In genomic region chr16:81313731-81314602, GRCh38 we compare ENCODE assay signal across 1 cellular context.
A peak's percentile ranks its signal among the peaks of the same experiment; 100 is the strongest.
TF ChIP-seq lines count a peak whose summit lies in the region.

No MANE protein-coding gene starts in this region.

TF ChIP-seq in HepG2, 621 proteins besides CTCF, POLR2A, EP300 and RAD21 (continued from another document and continues in another):
- TF ChIP-seq GMEB1 (CRISPR knock-in tag; IDR thresholded peaks at IDR 0.05; ENCODE audit: borderline replicate concordance) (no peak), KDM3A (CRISPR knock-in tag; IDR thresholded peaks at IDR 0.05; ENCODE audit: low read depth) (no peak), ZNF737 (CRISPR knock-in tag; IDR thresholded peaks at IDR 0.05; ENCODE audit: borderline replicate concordance) (no peak), ZNF10 (CRISPR knock-in tag; IDR thresholded peaks at IDR 0.05; ENCODE audit: borderline replicate concordance, low read depth) (no peak), FOXA1 (IDR thresholded peaks at IDR 0.05) (no peak), FOXA1 (CRISPR knock-in tag; IDR thresholded peaks at IDR 0.05) (no peak), PRPF4 (IDR thresholded peaks at IDR 0.05; ENCODE audit: low read depth, low read length, poor library complexity, severe bottlenecking) (no peak), ZBTB40 (IDR thresholded peaks at IDR 0.05) (0 out of 2 replicates have a peak, but pooled peaks have one; percentile 3), ZBTB40 (CRISPR knock-in tag; IDR thresholded peaks at IDR 0.05) (no peak), TERF1 (CRISPR knock-in tag; IDR thresholded peaks at IDR 0.05) (no peak), MEF2D (CRISPR knock-in tag; IDR thresholded peaks at IDR 0.05) (peak; percentile 14; the same call in 1 of the 2 replicates), JARID2 (CRISPR knock-in tag; IDR thresholded peaks at IDR 0.05; ENCODE audit: insufficient replicate concordance) (no peak), NFE2L2 (IDR thresholded peaks at IDR 0.05; ENCODE audit: low read length) (no peak), PLSCR1 (CRISPR knock-in tag; IDR thresholded peaks at IDR 0.05; ENCODE audit: borderline replicate concordance) (no peak), KAT7 (CRISPR knock-in tag; IDR thresholded peaks at IDR 0.05; ENCODE audit: borderline replicate concordance) (0 out of 2 replicates have a peak, but pooled peaks have one; percentile 10), UBTF (CRISPR knock-in tag; IDR thresholded peaks at IDR 0.05) (no peak; the same call in 1 of the 2 replicates), TIGD3 (CRISPR knock-in tag; IDR thresholded peaks at IDR 0.05; ENCODE audit: borderline replicate concordance) (no peak), NFE2L1 (CRISPR knock-in tag; IDR thresholded peaks at IDR 0.05; ENCODE audit: borderline replicate concordance) (no peak), ZNF614 (CRISPR knock-in tag; IDR thresholded peaks at IDR 0.05; ENCODE audit: borderline replicate concordance) (no peak; the same call in 1 of the 2 replicates), RFX3 (CRISPR knock-in tag; IDR thresholded peaks at IDR 0.05) (no peak), REPIN1 (CRISPR knock-in tag; IDR thresholded peaks at IDR 0.05; ENCODE audit: borderline replicate concordance, low read depth) (no peak), NFKBIZ (CRISPR knock-in tag; IDR thresholded peaks at IDR 0.05) (no peak), BRF2 (CRISPR knock-in tag; IDR thresholded peaks at IDR 0.05) (no peak), ELF1 (CRISPR knock-in tag; IDR thresholded peaks at IDR 0.05) (no peak), TBP (CRISPR knock-in tag; IDR thresholded peaks at IDR 0.05) (no peak), ZNF121 (CRISPR knock-in tag; IDR thresholded peaks at IDR 0.05) (no peak), NFYC (CRISPR knock-in tag; IDR thresholded peaks at IDR 0.05) (no peak), RFX5 (IDR thresholded peaks at IDR 0.05; ENCODE audit: low read depth, low read length) (no peak), DNMT3B (CRISPR knock-in tag; conservative IDR thresholded peaks at IDR 0.05) (no peak), JUND (CRISPR knock-in tag; IDR thresholded peaks at IDR 0.05) (no peak), SAP130 (CRISPR knock-in tag; IDR thresholded peaks at IDR 0.05; ENCODE audit: low read depth) (0 out of 2 replicates have a peak, but pooled peaks have one; percentile 14), SPEN (CRISPR knock-in tag; IDR thresholded peaks at IDR 0.05; ENCODE audit: low read depth) (no peak), ZNF362 (CRISPR knock-in tag; IDR thresholded peaks at IDR 0.05; ENCODE audit: borderline replicate concordance) (no peak), CREBL2 (CRISPR knock-in tag; IDR thresholded peaks at IDR 0.05; ENCODE audit: borderline replicate concordance) (no peak), NONO (IDR thresholded peaks at IDR 0.05) (no peak), NONO (CRISPR knock-in tag; conservative IDR thresholded peaks at IDR 0.05) (no peak), PHB2 (IDR thresholded peaks at IDR 0.05; ENCODE audit: partially characterized antibody) (no peak), STAT5B (CRISPR knock-in tag; IDR thresholded peaks at IDR 0.05) (no peak), DDIT3 (CRISPR knock-in tag; IDR thresholded peaks at IDR 0.05) (no peak), ZNF503 (CRISPR knock-in tag; IDR thresholded peaks at IDR 0.05) (no peak)
